In the genomic region with DNA sequence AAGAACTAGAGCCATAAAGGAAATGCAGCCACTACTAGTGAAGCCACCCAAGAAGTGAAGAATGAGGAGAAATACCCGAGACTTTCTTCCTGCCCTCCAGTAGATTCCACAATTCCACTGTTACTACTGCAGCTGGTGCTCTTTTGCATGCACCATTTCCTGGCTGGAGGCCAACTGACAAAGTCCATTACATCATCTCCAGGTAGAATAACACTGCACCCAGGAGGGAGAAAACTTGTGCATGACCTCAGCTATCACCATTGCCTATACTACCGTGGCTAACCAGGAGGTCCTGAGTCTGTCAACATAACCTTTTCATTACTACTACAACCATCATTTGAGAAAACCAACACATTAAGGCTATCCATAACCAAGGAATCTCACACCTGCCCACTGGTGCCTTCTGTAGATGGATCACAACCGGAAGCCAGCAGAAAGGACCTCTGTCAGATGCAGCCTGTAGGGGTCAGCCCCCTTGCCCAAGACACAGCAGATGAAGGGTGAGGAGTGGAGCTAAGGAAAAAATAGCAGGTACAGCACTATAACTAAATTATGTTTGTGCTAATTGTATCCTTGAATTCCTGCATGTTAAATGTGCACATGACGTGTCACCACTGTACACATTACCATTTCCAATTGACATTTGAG, we compare ENCODE assay signal across 16 cellular contexts. TPM values are rescaled to one million over a fixed set of nuclear protein-coding genes. Genes with fewer than 3 reads are reported as not detected.
DNase-seq lines count a peak whose midpoint lies in the region; ATAC-seq, FAIRE-seq and TF ChIP-seq lines count a peak whose summit lies in the region.
"Had no signal": no experiment of that assay in that cellular context is flagged by ENCODE, and none has a peak within 500 bp of the region (broad histone marks: within the 10 kb centered on the region; RNA-seq: fewer than 3 reads in every experiment).

No MANE protein-coding gene starts in this region.

- H3K9me3 ChIP-seq in SK-N-SH: no peaks in the 10 kb centered on the region
- H3K9me3 ChIP-seq: thoracic aorta had no signal

- no peak overlapping the region for H3K4me2 ChIP-seq in SK-N-SH

- TF ChIP-seq CTCF in SK-N-SH (IDR thresholded peaks at IDR 0.05) (no peak), epithelial cell of esophagus (IDR thresholded peaks at IDR 0.05; ENCODE audit: insufficient read depth, low read depth, low read length, missing control alignments) (no peak)

- no peaks in the 10 kb centered on the region for H3F3A ChIP-seq in SK-N-SH (replicated peaks; ENCODE audit: insufficient read depth)

- peaks cover 22% of the 10 kb centered on the region for H3K27me3 Mint-ChIP-seq in activated naive CD4-positive, alpha-beta T cell treated with anti-CD3 and anti-CD28 coated beads for 36 hours (ENCODE audit: low read depth)
- H3K27me3 Mint-ChIP-seq in stimulated activated naive B cell treated with anti-CD40 and anti-IgM and Interleukin-4, amounts not matched to agents 10 μg/mL and 1 μg/mL and 100 μg/mL, for 72 hours: peaks cover 13 to 38% of the 10 kb centered on the region in 2 donors

- no peak overlapping the region for H3K27ac Mint-ChIP-seq in activated naive CD4-positive, alpha-beta T cell treated with anti-CD3 and anti-CD28 coated beads for 36 hours
- H3K27ac Mint-ChIP-seq in stimulated activated naive B cell treated with anti-CD40 and anti-IgM and Interleukin-4, amounts not matched to agents 10 μg/mL and 1 μg/mL and 100 μg/mL, for 72 hours: no peak overlapping the region
- H3K27ac Mint-ChIP-seq: activated CD4-positive, alpha-beta T cell treated with anti-CD3 and anti-CD28 coated beads, Interleukin-2, amount 10 ng/mL, durations not matched to agents 7 days and 5 days; mesothelial cell of epicardium had no signal

- H3K4me3 Mint-ChIP-seq in activated naive CD4-positive, alpha-beta T cell treated with anti-CD3 and anti-CD28 coated beads for 36 hours: no peak overlapping the region
- H3K4me3 Mint-ChIP-seq in stimulated activated naive B cell treated with anti-CD40 and anti-IgM and Interleukin-4, amounts not matched to agents 10 μg/mL and 1 μg/mL and 100 μg/mL, for 72 hours: no peak overlapping the region
- H3K4me3 Mint-ChIP-seq: activated CD4-positive, alpha-beta T cell treated with anti-CD3 and anti-CD28 coated beads, Interleukin-2, amount 10 ng/mL, durations not matched to agents 7 days and 5 days; activated T-cell treated with anti-CD3 and anti-CD28 coated beads, Interleukin-2, amount 50 U/mL, for 4 hours; mesothelial cell of epicardium had no signal

- POLR2A ChIA-PET in SK-N-SH (lab: Yijun Ruan, JAX): no interaction called here

- no peak for TF ChIP-seq EP300 in SK-N-SH (IDR thresholded peaks at IDR 0.05; ENCODE audit: borderline replicate concordance in 1 of 2, low read depth in 1 of 2, low read length in 1 of 2)

- H3K36me3 ChIP-seq in SK-N-SH (replicated peaks in 1 of 2; ENCODE audit: control insufficient read depth in 1 of 2, insufficient read depth in 2 of 2, low read length in 1 of 2): no peaks in the 10 kb centered on the region
- H3K36me3 ChIP-seq: thoracic aorta had no signal

- no peak overlapping the region for H3K27ac ChIP-seq in SK-N-SH (ENCODE audit: low read depth in 2 of 2, low read length in 1 of 2)
- H3K27ac ChIP-seq: thoracic aorta had no signal

- no peak overlapping the region for H2AFZ ChIP-seq in SK-N-SH (ENCODE audit: low read depth)

- peak; percentile 58 for FAIRE-seq in urothelium cell line (lab: Jason Lieb, UNC)
- FAIRE-seq: D721Med, HTR-8/SVneo had no signal

- no peak for DNase-seq in SK-N-SH
- DNase-seq in NCI-H69 (lab: John Stamatoyannopoulos, UW): peak; percentile 86
- DNase-seq in epithelial cell of esophagus (ENCODE audit: low read depth): peak; percentile 80
- no peak for DNase-seq in urothelium cell line (ENCODE audit: low spot score)
- DNase-seq in activated naive CD4-positive, alpha-beta T cell treated with anti-CD3 and anti-CD28 coated beads for 36 hours: no peak
- no peak for DNase-seq in sciatic nerve (ENCODE audit: low spot score)
- DNase-seq in stimulated activated naive B cell treated with anti-CD40 and anti-IgM and Interleukin-4, amounts not matched to agents 10 μg/mL and 1 μg/mL and 100 μg/mL, for 72 hours: no peak
- DNase-seq: activated CD4-positive, alpha-beta T cell treated with anti-CD3 and anti-CD28 coated beads, Interleukin-2, amount 10 ng/mL, durations not matched to agents 7 days and 5 days; activated T-cell treated with anti-CD3 and anti-CD28 coated beads, Interleukin-2, amount 50 U/mL, for 4 hours; dermis blood vessel endothelial cell; T-helper 2 cell had no signal

- no peak for TF ChIP-seq RAD21 in SK-N-SH (IDR thresholded peaks at IDR 0.05; ENCODE audit: low read length)

- H3K9ac ChIP-seq in SK-N-SH: no peak overlapping the region

- H3K36me3 Mint-ChIP-seq in activated naive CD4-positive, alpha-beta T cell treated with anti-CD3 and anti-CD28 coated beads for 36 hours (ENCODE audit: low read depth): no peaks in the 10 kb centered on the region
- no peaks in the 10 kb centered on the region for H3K36me3 Mint-ChIP-seq in stimulated activated naive B cell treated with anti-CD40 and anti-IgM and Interleukin-4, amounts not matched to agents 10 μg/mL and 1 μg/mL and 100 μg/mL, for 72 hours
- H3K36me3 Mint-ChIP-seq: mesothelial cell of epicardium had no signal

- H3K4me1 Mint-ChIP-seq in activated naive CD4-positive, alpha-beta T cell treated with anti-CD3 and anti-CD28 coated beads for 36 hours (ENCODE audit: low read depth): no peaks in the 10 kb centered on the region
- no peaks in the 10 kb centered on the region for H3K4me1 Mint-ChIP-seq in stimulated activated naive B cell treated with anti-CD40 and anti-IgM and Interleukin-4, amounts not matched to agents 10 μg/mL and 1 μg/mL and 100 μg/mL, for 72 hours
- H3K4me1 Mint-ChIP-seq: activated CD4-positive, alpha-beta T cell treated with anti-CD3 and anti-CD28 coated beads, Interleukin-2, amount 10 ng/mL, durations not matched to agents 7 days and 5 days; mesothelial cell of epicardium had no signal

- H3K27me3 ChIP-seq in SK-N-SH (ENCODE audit: insufficient read depth): no peaks in the 10 kb centered on the region

- H3K79me2 ChIP-seq in SK-N-SH (ENCODE audit: insufficient read depth): no peaks in the 10 kb centered on the region

- H3K4me1 ChIP-seq in SK-N-SH (ENCODE audit: control insufficient read depth in 1 of 2, insufficient read depth in 2 of 2, low read depth in 1 of 2, low read length in 1 of 2): no peaks in the 10 kb centered on the region; a peak in 1 of 4 replicates

- WGBS in SK-N-SH (ENCODE audit: low lambda C conversion rate): 81% methylated on average over 4 of the region's 4 CpGs

- CTCF ChIA-PET in SK-N-SH (lab: Yijun Ruan, JAX): interaction anchor here (0.8 to 0.9 kb wide), 3 partner anchors 19 to 503 kb away, joined by 3 to 6 read pairs (median 3); no protein-coding TSS in a partner anchor
- CTCF ChIA-PET in activated naive CD4-positive, alpha-beta T cell treated with anti-CD3 and anti-CD28 coated beads for 36 hours (lab: Charles Lee): no interaction called here

- H3K9me3 Mint-ChIP-seq in activated naive CD4-positive, alpha-beta T cell treated with anti-CD3 and anti-CD28 coated beads for 36 hours: no peaks in the 10 kb centered on the region
- no peaks in the 10 kb centered on the region for H3K9me3 Mint-ChIP-seq in stimulated activated naive B cell treated with anti-CD40 and anti-IgM and Interleukin-4, amounts not matched to agents 10 μg/mL and 1 μg/mL and 100 μg/mL, for 72 hours
- H3K9me3 Mint-ChIP-seq: activated CD4-positive, alpha-beta T cell treated with anti-CD3 and anti-CD28 coated beads, Interleukin-2, amount 10 ng/mL, durations not matched to agents 7 days and 5 days; activated T-cell treated with anti-CD3 and anti-CD28 coated beads, Interleukin-2, amount 50 U/mL, for 4 hours; mesothelial cell of epicardium had no signal

- intact Hi-C loops in activated naive CD4-positive, alpha-beta T cell treated with anti-CD3 and anti-CD28 coated beads for 36 hours (cut with micrococcal nuclease): no loop called here
- intact Hi-C loops in sciatic nerve (cut with DNase I): no loop called here

- ATAC-seq in SK-N-SH treated with all-trans-retinoic acid at 6 μM for 48 hours (no peak), sciatic nerve (no peak)
- no peak for ATAC-seq in stimulated activated naive B cell treated with anti-CD40 and anti-IgM and Interleukin-4, amounts not matched to agents 10 μg/mL and 1 μg/mL and 100 μg/mL, for 72 hours (replicated peaks)
- ATAC-seq: activated T-cell treated with anti-CD3 and anti-CD28 coated beads, Interleukin-2, amount 50 U/mL, for 4 hours had no signal

- H3K4me3 ChIP-seq in SK-N-SH (ENCODE audit: low read depth in 2 of 2, low read length in 1 of 2): no peak overlapping the region
- H3K4me3 ChIP-seq in epithelial cell of esophagus (ENCODE audit: low read length): no peak overlapping the region
- H3K4me3 ChIP-seq: thoracic aorta had no signal

- no peaks in the 10 kb centered on the region for H3K9me2 ChIP-seq in SK-N-SH

- H4K20me1 ChIP-seq in SK-N-SH (ENCODE audit: insufficient read depth): no peaks in the 10 kb centered on the region

TF ChIP-seq in SK-N-SH, 30 proteins besides CTCF, POLR2A, EP300 and RAD21:
- no peak for TF ChIP-seq GABPA (IDR thresholded peaks at IDR 0.05; ENCODE audit: low read depth)
- TF ChIP-seq NFIC (IDR thresholded peaks at IDR 0.05; ENCODE audit: borderline replicate concordance): peak; percentile 29; the same call in 1 of the 2 replicates

TF ChIP-seq in SK-N-SH treated with all-trans-retinoic acid at 6 μM for 48 hours, 23 proteins besides CTCF, POLR2A, EP300 and RAD21 (continues in another document):
- TF ChIP-seq, protein P1, sequence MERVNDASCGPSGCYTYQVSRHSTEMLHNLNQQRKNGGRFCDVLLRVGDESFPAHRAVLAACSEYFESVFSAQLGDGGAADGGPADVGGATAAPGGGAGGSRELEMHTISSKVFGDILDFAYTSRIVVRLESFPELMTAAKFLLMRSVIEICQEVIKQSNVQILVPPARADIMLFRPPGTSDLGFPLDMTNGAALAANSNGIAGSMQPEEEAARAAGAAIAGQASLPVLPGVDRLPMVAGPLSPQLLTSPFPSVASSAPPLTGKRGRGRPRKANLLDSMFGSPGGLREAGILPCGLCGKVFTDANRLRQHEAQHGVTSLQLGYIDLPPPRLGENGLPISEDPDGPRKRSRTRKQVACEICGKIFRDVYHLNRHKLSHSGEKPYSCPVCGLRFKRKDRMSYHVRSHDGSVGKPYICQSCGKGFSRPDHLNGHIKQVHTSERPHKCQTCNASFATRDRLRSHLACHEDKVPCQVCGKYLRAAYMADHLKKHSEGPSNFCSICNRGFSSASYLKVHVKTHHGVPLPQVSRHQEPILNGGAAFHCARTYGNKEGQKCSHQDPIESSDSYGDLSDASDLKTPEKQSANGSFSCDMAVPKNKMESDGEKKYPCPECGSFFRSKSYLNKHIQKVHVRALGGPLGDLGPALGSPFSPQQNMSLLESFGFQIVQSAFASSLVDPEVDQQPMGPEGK (CRISPR knock-in tag; IDR thresholded peaks at IDR 0.05; ENCODE audit: borderline replicate concordance): no peak
- TF ChIP-seq ZFP30 (CRISPR knock-in tag; IDR thresholded peaks at IDR 0.05): no peak
- TF ChIP-seq RARB (CRISPR knock-in tag; IDR thresholded peaks at IDR 0.05): no peak
- no peak for TF ChIP-seq SNAI2 (CRISPR knock-in tag; IDR thresholded peaks at IDR 0.05)

RNA-seq across cellular contexts. Expression of a gene that starts 24.4 kb away (rescaled TPM):
- polyA plus RNA-seq in SK-N-SH (2012; rRNA removed): 25.1 and 27.2 TPM in 2 replicates
- 15.8 and 19.4 TPM in 2 replicates for polyA plus RNA-seq in SK-N-SH (2012; cell fraction: cytosol; rRNA removed)
- 38.0 and 41.9 TPM in 2 replicates for polyA plus RNA-seq in SK-N-SH (2012; cell fraction: nucleus; rRNA removed)
- total RNA-seq in activated naive CD4-positive, alpha-beta T cell treated with anti-CD3 and anti-CD28 coated beads for 36 hours: 1 to 10 TPM; 2.3 to 2.5 TPM
- 49.3 TPM for total RNA-seq in sciatic nerve

Comparison
In these comparisons a context has a peak if more than half of its experiments do, and no peak if none do; other contexts are left out.
1. DNase-seq: peak in NCI-H69 (single experiment) and epithelial cell of esophagus (single experiment); none in SK-N-SH (single experiment), urothelium cell line (single experiment), activated naive CD4-positive, alpha-beta T cell treated with anti-CD3 and anti-CD28 coated beads for 36 hours (single experiment), sciatic nerve (single experiment) and stimulated activated naive B cell treated with anti-CD40 and anti-IgM and Interleukin-4, amounts not matched to agents 10 μg/mL and 1 μg/mL and 100 μg/mL, for 72 hours (single experiment).
2. RNA of a gene that starts 24.4 kb away (total RNA-seq): 49.3 TPM in sciatic nerve (single experiment); 2.3 to 2.5 TPM in activated naive CD4-positive, alpha-beta T cell treated with anti-CD3 and anti-CD28 coated beads for 36 hours; every median in the first group is over 10 times any median in the second.